1 cellular context compared by ENCODE assay signal in genomic region chr19:50725218-50725931, GRCh38.
TF ChIP-seq lines count a peak whose summit lies in the region.

No MANE protein-coding gene starts in this region.

TF ChIP-seq in K562, 482 proteins besides CTCF, POLR2A, EP300 and RAD21 (continued from another document and continues in another):
- TF ChIP-seq, protein P1, sequence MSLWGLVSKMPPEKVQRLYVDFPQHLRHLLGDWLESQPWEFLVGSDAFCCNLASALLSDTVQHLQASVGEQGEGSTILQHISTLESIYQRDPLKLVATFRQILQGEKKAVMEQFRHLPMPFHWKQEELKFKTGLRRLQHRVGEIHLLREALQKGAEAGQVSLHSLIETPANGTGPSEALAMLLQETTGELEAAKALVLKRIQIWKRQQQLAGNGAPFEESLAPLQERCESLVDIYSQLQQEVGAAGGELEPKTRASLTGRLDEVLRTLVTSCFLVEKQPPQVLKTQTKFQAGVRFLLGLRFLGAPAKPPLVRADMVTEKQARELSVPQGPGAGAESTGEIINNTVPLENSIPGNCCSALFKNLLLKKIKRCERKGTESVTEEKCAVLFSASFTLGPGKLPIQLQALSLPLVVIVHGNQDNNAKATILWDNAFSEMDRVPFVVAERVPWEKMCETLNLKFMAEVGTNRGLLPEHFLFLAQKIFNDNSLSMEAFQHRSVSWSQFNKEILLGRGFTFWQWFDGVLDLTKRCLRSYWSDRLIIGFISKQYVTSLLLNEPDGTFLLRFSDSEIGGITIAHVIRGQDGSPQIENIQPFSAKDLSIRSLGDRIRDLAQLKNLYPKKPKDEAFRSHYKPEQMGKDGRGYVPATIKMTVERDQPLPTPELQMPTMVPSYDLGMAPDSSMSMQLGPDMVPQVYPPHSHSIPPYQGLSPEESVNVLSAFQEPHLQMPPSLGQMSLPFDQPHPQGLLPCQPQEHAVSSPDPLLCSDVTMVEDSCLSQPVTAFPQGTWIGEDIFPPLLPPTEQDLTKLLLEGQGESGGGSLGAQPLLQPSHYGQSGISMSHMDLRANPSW (CRISPR knock-in tag; IDR thresholded peaks at IDR 0.05): no peak; the same call in 1 of the 2 replicates
- TF ChIP-seq RB1 (IDR thresholded peaks at IDR 0.05; ENCODE audit: low read depth): no peak
- peak; percentile 39; the same call in 1 of the 2 replicates for TF ChIP-seq SAFB (IDR thresholded peaks at IDR 0.05; ENCODE audit: borderline replicate concordance, low read depth, low read length)
- no peak for TF ChIP-seq POU5F1 (IDR thresholded peaks at IDR 0.05; ENCODE audit: borderline replicate concordance, low read depth, low read length, partially characterized antibody)
- no peak for TF ChIP-seq MAFG (tag; conservative IDR thresholded peaks at IDR 0.05)
- TF ChIP-seq ZNF583 (CRISPR knock-in tag; IDR thresholded peaks at IDR 0.05): no peak
- TF ChIP-seq SMARCC2 (IDR thresholded peaks at IDR 0.05; ENCODE audit: low read depth): no peak
- no peak for TF ChIP-seq SMARCA4 (IDR thresholded peaks at IDR 0.05)
- TF ChIP-seq NCOA6 (IDR thresholded peaks at IDR 0.05): no peak
- TF ChIP-seq, protein P2, sequence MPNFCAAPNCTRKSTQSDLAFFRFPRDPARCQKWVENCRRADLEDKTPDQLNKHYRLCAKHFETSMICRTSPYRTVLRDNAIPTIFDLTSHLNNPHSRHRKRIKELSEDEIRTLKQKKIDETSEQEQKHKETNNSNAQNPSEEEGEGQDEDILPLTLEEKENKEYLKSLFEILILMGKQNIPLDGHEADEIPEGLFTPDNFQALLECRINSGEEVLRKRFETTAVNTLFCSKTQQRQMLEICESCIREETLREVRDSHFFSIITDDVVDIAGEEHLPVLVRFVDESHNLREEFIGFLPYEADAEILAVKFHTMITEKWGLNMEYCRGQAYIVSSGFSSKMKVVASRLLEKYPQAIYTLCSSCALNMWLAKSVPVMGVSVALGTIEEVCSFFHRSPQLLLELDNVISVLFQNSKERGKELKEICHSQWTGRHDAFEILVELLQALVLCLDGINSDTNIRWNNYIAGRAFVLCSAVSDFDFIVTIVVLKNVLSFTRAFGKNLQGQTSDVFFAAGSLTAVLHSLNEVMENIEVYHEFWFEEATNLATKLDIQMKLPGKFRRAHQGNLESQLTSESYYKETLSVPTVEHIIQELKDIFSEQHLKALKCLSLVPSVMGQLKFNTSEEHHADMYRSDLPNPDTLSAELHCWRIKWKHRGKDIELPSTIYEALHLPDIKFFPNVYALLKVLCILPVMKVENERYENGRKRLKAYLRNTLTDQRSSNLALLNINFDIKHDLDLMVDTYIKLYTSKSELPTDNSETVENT (CRISPR knock-in tag; IDR thresholded peaks at IDR 0.05): no peak; the same call in 1 of the 2 replicates
- no peak for TF ChIP-seq SRSF7 (optimal IDR thresholded peaks at IDR 0.05; ENCODE audit: low read depth, low read length)
- TF ChIP-seq, protein P3, sequence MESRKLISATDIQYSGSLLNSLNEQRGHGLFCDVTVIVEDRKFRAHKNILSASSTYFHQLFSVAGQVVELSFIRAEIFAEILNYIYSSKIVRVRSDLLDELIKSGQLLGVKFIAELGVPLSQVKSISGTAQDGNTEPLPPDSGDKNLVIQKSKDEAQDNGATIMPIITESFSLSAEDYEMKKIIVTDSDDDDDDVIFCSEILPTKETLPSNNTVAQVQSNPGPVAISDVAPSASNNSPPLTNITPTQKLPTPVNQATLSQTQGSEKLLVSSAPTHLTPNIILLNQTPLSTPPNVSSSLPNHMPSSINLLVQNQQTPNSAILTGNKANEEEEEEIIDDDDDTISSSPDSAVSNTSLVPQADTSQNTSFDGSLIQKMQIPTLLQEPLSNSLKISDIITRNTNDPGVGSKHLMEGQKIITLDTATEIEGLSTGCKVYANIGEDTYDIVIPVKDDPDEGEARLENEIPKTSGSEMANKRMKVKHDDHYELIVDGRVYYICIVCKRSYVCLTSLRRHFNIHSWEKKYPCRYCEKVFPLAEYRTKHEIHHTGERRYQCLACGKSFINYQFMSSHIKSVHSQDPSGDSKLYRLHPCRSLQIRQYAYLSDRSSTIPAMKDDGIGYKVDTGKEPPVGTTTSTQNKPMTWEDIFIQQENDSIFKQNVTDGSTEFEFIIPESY (CRISPR knock-in tag; IDR thresholded peaks at IDR 0.05): no peak
- TF ChIP-seq, protein P4, sequence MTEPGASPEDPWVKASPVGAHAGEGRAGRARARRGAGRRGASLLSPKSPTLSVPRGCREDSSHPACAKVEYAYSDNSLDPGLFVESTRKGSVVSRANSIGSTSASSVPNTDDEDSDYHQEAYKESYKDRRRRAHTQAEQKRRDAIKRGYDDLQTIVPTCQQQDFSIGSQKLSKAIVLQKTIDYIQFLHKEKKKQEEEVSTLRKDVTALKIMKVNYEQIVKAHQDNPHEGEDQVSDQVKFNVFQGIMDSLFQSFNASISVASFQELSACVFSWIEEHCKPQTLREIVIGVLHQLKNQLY (CRISPR knock-in tag; conservative IDR thresholded peaks at IDR 0.05): no peak
- TF ChIP-seq ZKSCAN8 (CRISPR knock-in tag; IDR thresholded peaks at IDR 0.05): no peak
- no peak for TF ChIP-seq NR3C1 (CRISPR knock-in tag; IDR thresholded peaks at IDR 0.05)
- no peak for TF ChIP-seq IRF2 (CRISPR knock-in tag; IDR thresholded peaks at IDR 0.05)
- TF ChIP-seq HNRNPLL (IDR thresholded peaks at IDR 0.05; ENCODE audit: low read depth, low read length, poor library complexity, severe bottlenecking): no peak
- TF ChIP-seq SP2 (IDR thresholded peaks at IDR 0.05; ENCODE audit: extremely low read depth, low read depth, low read length, poor library complexity, severe bottlenecking): no peak
- no peak for TF ChIP-seq PCBP1 (IDR thresholded peaks at IDR 0.05; ENCODE audit: low read depth, low read length, poor library complexity, severe bottlenecking)
- TF ChIP-seq, protein P5, sequence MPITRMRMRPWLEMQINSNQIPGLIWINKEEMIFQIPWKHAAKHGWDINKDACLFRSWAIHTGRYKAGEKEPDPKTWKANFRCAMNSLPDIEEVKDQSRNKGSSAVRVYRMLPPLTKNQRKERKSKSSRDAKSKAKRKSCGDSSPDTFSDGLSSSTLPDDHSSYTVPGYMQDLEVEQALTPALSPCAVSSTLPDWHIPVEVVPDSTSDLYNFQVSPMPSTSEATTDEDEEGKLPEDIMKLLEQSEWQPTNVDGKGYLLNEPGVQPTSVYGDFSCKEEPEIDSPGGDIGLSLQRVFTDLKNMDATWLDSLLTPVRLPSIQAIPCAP (CRISPR knock-in tag; IDR thresholded peaks at IDR 0.05; ENCODE audit: borderline replicate concordance): no peak
- TF ChIP-seq ZBTB11 (CRISPR knock-in tag; IDR thresholded peaks at IDR 0.05): peak in 2 of 3 experiments; percentile 76 to 87; a peak in 4 of 6 replicates
- no peak for TF ChIP-seq SRF (CRISPR knock-in tag; IDR thresholded peaks at IDR 0.05)
- TF ChIP-seq ZNF436 (CRISPR knock-in tag; IDR thresholded peaks at IDR 0.05): no peak
- no peak for TF ChIP-seq CBFA2T3 (IDR thresholded peaks at IDR 0.05)
- TF ChIP-seq CUX1 (CRISPR knock-in tag; IDR thresholded peaks at IDR 0.05): no peak
- TF ChIP-seq NFE2L1 (tag; IDR thresholded peaks at IDR 0.05; ENCODE audit: borderline replicate concordance, low read depth): no peak
- no peak for TF ChIP-seq ZNF146 (CRISPR knock-in tag; IDR thresholded peaks at IDR 0.05; ENCODE audit: unreplicated experiment)
- TF ChIP-seq LCOR (CRISPR knock-in tag; IDR thresholded peaks at IDR 0.05): peak; percentile 57; the same call in 1 of the 2 replicates
- TF ChIP-seq DACH1 (IDR thresholded peaks at IDR 0.05; ENCODE audit: partially characterized antibody): no peak
- TF ChIP-seq FIP1L1 (IDR thresholded peaks at IDR 0.05; ENCODE audit: low read depth, low read length, poor library complexity, severe bottlenecking): peak; percentile 36
- TF ChIP-seq NR2C1 (IDR thresholded peaks at IDR 0.05): no peak
- no peak for TF ChIP-seq NR2C1 (tag; IDR thresholded peaks at IDR 0.05)
- no peak for TF ChIP-seq HBP1 (CRISPR knock-in tag; IDR thresholded peaks at IDR 0.05)
- 0 out of 2 replicates have a peak, but pooled peaks have one; percentile 63 for TF ChIP-seq E2F3 (CRISPR knock-in tag; IDR thresholded peaks at IDR 0.05)
- TF ChIP-seq, protein P6, sequence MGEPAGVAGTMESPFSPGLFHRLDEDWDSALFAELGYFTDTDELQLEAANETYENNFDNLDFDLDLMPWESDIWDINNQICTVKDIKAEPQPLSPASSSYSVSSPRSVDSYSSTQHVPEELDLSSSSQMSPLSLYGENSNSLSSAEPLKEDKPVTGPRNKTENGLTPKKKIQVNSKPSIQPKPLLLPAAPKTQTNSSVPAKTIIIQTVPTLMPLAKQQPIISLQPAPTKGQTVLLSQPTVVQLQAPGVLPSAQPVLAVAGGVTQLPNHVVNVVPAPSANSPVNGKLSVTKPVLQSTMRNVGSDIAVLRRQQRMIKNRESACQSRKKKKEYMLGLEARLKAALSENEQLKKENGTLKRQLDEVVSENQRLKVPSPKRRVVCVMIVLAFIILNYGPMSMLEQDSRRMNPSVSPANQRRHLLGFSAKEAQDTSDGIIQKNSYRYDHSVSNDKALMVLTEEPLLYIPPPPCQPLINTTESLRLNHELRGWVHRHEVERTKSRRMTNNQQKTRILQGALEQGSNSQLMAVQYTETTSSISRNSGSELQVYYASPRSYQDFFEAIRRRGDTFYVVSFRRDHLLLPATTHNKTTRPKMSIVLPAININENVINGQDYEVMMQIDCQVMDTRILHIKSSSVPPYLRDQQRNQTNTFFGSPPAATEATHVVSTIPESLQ (CRISPR knock-in tag; IDR thresholded peaks at IDR 0.05): no peak
- TF ChIP-seq GTF2A2 (tag; IDR thresholded peaks at IDR 0.05): no peak
- TF ChIP-seq, protein P7, sequence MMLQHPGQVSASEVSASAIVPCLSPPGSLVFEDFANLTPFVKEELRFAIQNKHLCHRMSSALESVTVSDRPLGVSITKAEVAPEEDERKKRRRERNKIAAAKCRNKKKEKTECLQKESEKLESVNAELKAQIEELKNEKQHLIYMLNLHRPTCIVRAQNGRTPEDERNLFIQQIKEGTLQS (IDR thresholded peaks at IDR 0.05): no peak
- TF ChIP-seq, protein P7 (CRISPR knock-in tag; conservative IDR thresholded peaks at IDR 0.05): no peak
- no peak for TF ChIP-seq TAF15 (IDR thresholded peaks at IDR 0.05; ENCODE audit: low read depth, low read length)
- TF ChIP-seq MAFK (IDR thresholded peaks at IDR 0.05; ENCODE audit: low read length): no peak
